In the genomic region with DNA sequence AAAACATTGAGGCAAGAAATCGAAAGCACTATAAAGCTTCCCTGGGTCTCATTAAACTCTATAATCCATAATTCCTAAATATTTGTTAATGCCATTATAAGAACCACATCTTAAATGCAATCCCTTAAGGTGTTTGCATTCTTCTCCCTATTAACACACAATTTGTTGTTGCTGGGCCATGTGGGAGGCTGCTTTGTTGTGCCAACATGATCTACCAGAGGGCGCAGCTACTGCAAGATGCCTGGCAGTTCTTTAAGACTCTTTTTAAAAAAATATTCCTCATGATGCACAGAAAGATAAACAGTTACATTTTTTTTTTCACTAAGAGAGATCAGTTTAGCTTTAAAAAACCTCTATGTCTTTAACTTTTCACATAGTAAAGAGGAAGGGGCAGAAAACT, we compare ENCODE assay signal across 14 cellular contexts. TPM values are rescaled to one million over a fixed set of nuclear protein-coding genes. Genes with fewer than 3 reads are reported as not detected.
DNase-seq lines count a peak whose midpoint lies in the region; ATAC-seq and TF ChIP-seq lines count a peak whose summit lies in the region.
"Had no signal": no experiment of that assay in that cellular context is flagged by ENCODE, and none has a peak within 500 bp of the region (broad histone marks: within the 10 kb centered on the region; RNA-seq: fewer than 3 reads in every experiment).

No MANE protein-coding gene starts in this region.

- H3K27me3 ChIP-seq in SK-N-SH (ENCODE audit: insufficient read depth), result peaks cover 32% of the 10 kb centered on the region; the same call in 1 of the 2 replicates
- no peaks in the 10 kb centered on the region for H3K27me3 ChIP-seq in esophagus squamous epithelium
- H3K27me3 ChIP-seq in mammary epithelial cell (ENCODE audit: insufficient read depth, low read length), result no peaks in the 10 kb centered on the region

- H3K4me2 ChIP-seq in SK-N-SH, result no peak overlapping the region
- H3K4me2 ChIP-seq in mammary epithelial cell (ENCODE audit: insufficient read depth, low read depth, low read length), result no peak overlapping the region

- POLR2A ChIA-PET in SK-N-SH (lab: Yijun Ruan, JAX), result no interaction called here

- TF ChIP-seq POLR2A in esophagus squamous epithelium (IDR thresholded peaks at IDR 0.05), result no peak

- H3K27ac ChIP-seq in SK-N-SH (ENCODE audit: low read depth in 2 of 2, low read length in 1 of 2) (no peak overlapping the region), esophagus squamous epithelium (peak overlapping the region in 3 of 4 donors; percentile 50 to 82 (median 80)), coronary artery (no peak overlapping the region), mammary epithelial cell (ENCODE audit: insufficient read depth, low read depth, low read length) (no peak overlapping the region)
- H3K27ac ChIP-seq: HL-60 had no signal

- no peaks in the 10 kb centered on the region for H3K9me3 ChIP-seq in SK-N-SH
- H3K9me3 ChIP-seq in esophagus squamous epithelium, result no peaks in the 10 kb centered on the region
- no peaks in the 10 kb centered on the region for H3K9me3 ChIP-seq in mammary epithelial cell (replicated peaks; ENCODE audit: insufficient read depth, low read length)

- intact Hi-C loops in esophagus squamous epithelium (cut with DNase I) (no loop called here), mammary epithelial cell (cut with micrococcal nuclease) (no loop called here)

- H3K9ac ChIP-seq in SK-N-SH (no peak overlapping the region), mammary epithelial cell (ENCODE audit: insufficient read depth, low read length) (no peak overlapping the region)

- ATAC-seq in SK-N-SH treated with all-trans-retinoic acid at 6 μM for 48 hours, result no peak
- no peak for ATAC-seq in GM21825 (IDR thresholded peaks at IDR 0.05; ENCODE audit: unreplicated experiment)
- ATAC-seq: K562 had no signal

- H3K79me2 ChIP-seq in SK-N-SH (ENCODE audit: insufficient read depth) (no peaks in the 10 kb centered on the region), mammary epithelial cell (ENCODE audit: insufficient read depth, low read length) (no peaks in the 10 kb centered on the region)

- H3K4me3 ChIP-seq in SK-N-SH (ENCODE audit: low read depth in 2 of 2, low read length in 1 of 2) (no peak overlapping the region), esophagus squamous epithelium (no peak overlapping the region), coronary artery (no peak overlapping the region), mammary epithelial cell (replicated peaks in 1 of 3; ENCODE audit: insufficient read depth in 1 of 3, low read depth in 2 of 3, low read length in 3 of 3) (no peak overlapping the region)
- H3K4me3 ChIP-seq: K562 had no signal

- no peaks in the 10 kb centered on the region for H3K9me2 ChIP-seq in SK-N-SH

- no peak for TF ChIP-seq RAD21 in SK-N-SH (IDR thresholded peaks at IDR 0.05; ENCODE audit: low read length)

- H3K4me1 ChIP-seq in SK-N-SH (ENCODE audit: control insufficient read depth in 1 of 2, insufficient read depth in 2 of 2, low read depth in 1 of 2, low read length in 1 of 2) (no peaks in the 10 kb centered on the region), esophagus squamous epithelium (peaks cover 0 to 46% (median 9%) of the 10 kb centered on the region in 3 donors), mammary epithelial cell (ENCODE audit: insufficient read depth, low read length) (peaks cover 7% of the 10 kb centered on the region)

- H4K20me1 ChIP-seq in SK-N-SH (ENCODE audit: insufficient read depth) (no peaks in the 10 kb centered on the region), mammary epithelial cell (ENCODE audit: insufficient read depth, low read length) (no peaks in the 10 kb centered on the region)

- DNase-seq in SK-N-SH, result no peak
- DNase-seq in SK-MEL-5 (ENCODE audit: low read depth, low spot score), result peak; percentile 15
- no peak for DNase-seq in esophagus squamous epithelium (lab: John Stamatoyannopoulos, UW)
- no peak for DNase-seq in coronary artery (ENCODE audit: low spot score)
- DNase-seq in mammary epithelial cell, result no peak
- DNase-seq in SK-N-DZ (ENCODE audit: low spot score), result no peak
- DNase-seq: GF-D8, NCI-H1092, NCI-H69, RPMI8226 had no signal

- CTCF ChIA-PET in SK-N-SH (lab: Yijun Ruan, JAX) (interaction anchor here (0.7 to 1.3 kb wide), 3 partner anchors 10 to 229 kb away, joined by 3 read pairs; a partner anchor contains a TSS), mammary epithelial cell (lab: Charles Lee; ENCODE audit: low non-redundant PET) (no interaction called here)

- no peak for TF ChIP-seq EP300 in SK-N-SH (IDR thresholded peaks at IDR 0.05; ENCODE audit: borderline replicate concordance in 1 of 2, low read depth in 1 of 2, low read length in 1 of 2)

- no peaks in the 10 kb centered on the region for H3K36me3 ChIP-seq in SK-N-SH (replicated peaks in 1 of 2; ENCODE audit: control insufficient read depth in 1 of 2, insufficient read depth in 2 of 2, low read length in 1 of 2)
- peaks cover 0 to 78% (median 0%) of the 10 kb centered on the region in 3 donors for H3K36me3 ChIP-seq in esophagus squamous epithelium
- peaks cover 4% of the 10 kb centered on the region for H3K36me3 ChIP-seq in mammary epithelial cell (ENCODE audit: insufficient read depth, low read length)

- TF ChIP-seq CTCF in SK-N-SH (IDR thresholded peaks at IDR 0.05), result 0 out of 2 replicates have a peak, but pooled peaks have one; percentile 22
- TF ChIP-seq CTCF in esophagus squamous epithelium (IDR thresholded peaks at IDR 0.05), result no peak
- TF ChIP-seq CTCF in coronary artery (IDR thresholded peaks at IDR 0.05), result no peak
- peak in 1 of 2 donors; percentile 9 for TF ChIP-seq CTCF in mammary epithelial cell (conservative IDR thresholded peaks at IDR 0.05 in 1 of 2, IDR thresholded peaks at IDR 0.05 in 1 of 2; ENCODE audit: extremely low read depth in 1 of 2, insufficient read depth in 1 of 2, low read depth in 1 of 2, low read length in 2 of 2)

- H3F3A ChIP-seq in SK-N-SH (replicated peaks; ENCODE audit: insufficient read depth), result no peaks in the 10 kb centered on the region

- dilution Hi-C loops in mammary epithelial cell (cut with HindIII; ENCODE audit: low sequenced_read_pairs), result no loop called here

- in situ Hi-C loops in SK-MEL-5 (cut with HindIII; ENCODE audit: low pct_unique_long_range_greater_than_20kb, low sequenced_read_pairs) (no loop called here), mammary epithelial cell (cut with MboI; ENCODE audit: low sequenced_read_pairs in 2 of 2) (no loop called here)

- no TSS peak for BruUV-seq in mammary epithelial cell (replicated peaks; lab: Mats Ljungman, UMichigan)

- H2AFZ ChIP-seq in SK-N-SH (ENCODE audit: low read depth), result no peak overlapping the region
- H2AFZ ChIP-seq in mammary epithelial cell (ENCODE audit: low read depth, low read length), result no peak overlapping the region

- 11% methylated on average over 2 of the region's 2 CpGs for WGBS in SK-N-SH (ENCODE audit: low lambda C conversion rate)
- WGBS in esophagus squamous epithelium, 2 donors, result 54 to 84% methylated on average over 2 of the region's 2 CpGs
- WGBS in mammary epithelial cell (ENCODE audit: low coverage, missing lambda C conversion rate), result 92% methylated on average over 2 of the region's 2 CpGs

TF ChIP-seq in SK-N-SH treated with all-trans-retinoic acid at 6 μM for 48 hours, 23 proteins besides CTCF, POLR2A, EP300 and RAD21:
- TF ChIP-seq PPARA (CRISPR knock-in tag; IDR thresholded peaks at IDR 0.05; ENCODE audit: borderline replicate concordance) (no peak), RARB (CRISPR knock-in tag; IDR thresholded peaks at IDR 0.05) (no peak), ZNF8 (CRISPR knock-in tag; IDR thresholded peaks at IDR 0.05) (no peak), BACH2 (CRISPR knock-in tag; IDR thresholded peaks at IDR 0.05; ENCODE audit: borderline replicate concordance) (no peak), ZFP3 (CRISPR knock-in tag; IDR thresholded peaks at IDR 0.05) (no peak), ARNTL (CRISPR knock-in tag; IDR thresholded peaks at IDR 0.05; ENCODE audit: borderline replicate concordance, low read depth) (no peak), ISL1 (CRISPR knock-in tag; IDR thresholded peaks at IDR 0.05) (no peak), ESRRG (CRISPR knock-in tag; IDR thresholded peaks at IDR 0.05) (no peak)

RNA-seq across cellular contexts. Expression of a gene that starts 39.0 kb away (rescaled TPM):
- polyA plus RNA-seq in SK-N-SH (2012; rRNA removed) (16.1 and 19.6 TPM in 2 replicates), mammary epithelial cell (24.6 TPM)
- 23.3 and 34.4 TPM in 2 replicates for polyA plus RNA-seq in SK-N-SH (2012; cell fraction: cytosol; rRNA removed)
- 3.3 and 6.0 TPM in 2 replicates for polyA plus RNA-seq in SK-N-SH (2012; cell fraction: nucleus; rRNA removed)
- total RNA-seq in SK-MEL-5 (2014; rRNA removed; shearing (Covaris generic)), result 43.1 and 49.3 TPM in 2 replicates
- 26.7 and 31.1 TPM in 2 replicates for polyA plus RNA-seq in SK-MEL-5 (2015; cell fraction: cytosol; rRNA removed)
- 6.2 and 7.7 TPM in 2 replicates for polyA plus RNA-seq in SK-MEL-5 (2015; cell fraction: nucleus; rRNA removed)
- total RNA-seq in esophagus squamous epithelium (10 to 100 TPM; 24.8 to 38.9 (median 32.7) TPM), mammary epithelial cell (10 to 100 TPM; 30.2 to 46.5 TPM)
- 15.0 TPM for polyA minus RNA-seq in mammary epithelial cell
- polyA plus RNA-seq in SK-N-DZ (2014; cell fraction: cytosol; rRNA removed), result 61.0 and 67.4 TPM in 2 replicates
- polyA plus RNA-seq in SK-N-DZ (2014; cell fraction: nucleus; rRNA removed), result 29.6 and 32.2 TPM in 2 replicates

RNA-seq across cellular contexts. Expression of a gene that starts 49.4 kb away (rescaled TPM):
- polyA plus RNA-seq in SK-N-SH (2012; rRNA removed) (0.02 and 0.03 TPM in 2 replicates), mammary epithelial cell (3.2 TPM)
- 0.04 and 0.06 TPM in 2 replicates for polyA plus RNA-seq in SK-N-SH (2012; cell fraction: cytosol; rRNA removed)
- polyA plus RNA-seq in SK-N-SH (2012; cell fraction: nucleus; rRNA removed), result 0.05 and 0.18 TPM in 2 replicates
- 0.74 and 1.1 TPM in 2 replicates for total RNA-seq in SK-MEL-5 (2014; rRNA removed; shearing (Covaris generic))
- polyA plus RNA-seq in SK-MEL-5 (2015; cell fraction: cytosol; rRNA removed), result 0.54 and 1.1 TPM in 2 replicates
- polyA plus RNA-seq in SK-MEL-5 (2015; cell fraction: nucleus; rRNA removed), result 1.5 and 1.7 TPM in 2 replicates
- total RNA-seq in esophagus squamous epithelium (10 to 100 TPM; 30.3 to 67.0 (median 41.2) TPM), mammary epithelial cell (10 to 100 TPM; 14.2 to 18.0 TPM)
- 6.9 TPM for polyA minus RNA-seq in mammary epithelial cell
- polyA plus RNA-seq in SK-N-DZ (2014; cell fraction: cytosol; rRNA removed), result 0.08 TPM in 1 of 2 replicates, not detected in the other
- 0.05 and 0.15 TPM in 2 replicates for polyA plus RNA-seq in SK-N-DZ (2014; cell fraction: nucleus; rRNA removed)

Comparison
In these comparisons a context has a peak if more than half of its experiments do, and no peak if none do; other contexts are left out.
1. H3K27ac ChIP-seq: peak in esophagus squamous epithelium (3 of 4); none in SK-N-SH (0 of 2), coronary artery (0 of 2) and mammary epithelial cell (single experiment).